Comparison of ENCODE assay signal across 21 cellular contexts in the genomic region with DNA sequence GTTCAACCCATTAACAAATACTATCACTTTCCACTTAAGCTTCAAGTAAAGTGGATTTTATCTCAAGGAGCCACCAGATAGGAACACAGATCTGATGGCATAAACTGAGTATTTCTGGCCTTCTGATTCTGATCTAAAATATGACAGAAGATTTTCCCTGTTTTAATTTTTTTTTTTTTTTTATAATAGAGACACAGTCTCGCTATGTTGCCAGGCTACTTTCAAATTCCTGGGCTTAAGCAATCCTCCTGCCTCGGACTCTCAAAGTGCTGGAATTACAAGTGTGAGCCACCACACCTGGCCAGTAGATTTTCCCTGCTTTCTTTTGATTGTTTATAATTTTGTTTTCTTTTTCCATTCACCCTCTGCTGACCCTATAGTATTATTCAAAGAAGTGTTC. TPM values are rescaled to one million over a fixed set of nuclear protein-coding genes. Genes with fewer than 3 reads are reported as not detected.
DNase-seq lines count a peak whose midpoint lies in the region; ATAC-seq lines count a peak whose summit lies in the region.
"Had no signal": no experiment of that assay in that cellular context is flagged by ENCODE, and none has a peak within 500 bp of the region (broad histone marks: within the 10 kb centered on the region; RNA-seq: fewer than 3 reads in every experiment).

No MANE protein-coding gene starts in this region.

- no peak for DNase-seq in activated T-cell treated with anti-CD3 and anti-CD28 coated beads, Interleukin-2, amount 50 U/mL, for 72 hours
- no peak for DNase-seq in activated T-cell treated with anti-CD3 and anti-CD28 coated beads for 4 hours
- peak; percentile 76 to 88 for DNase-seq in trophoblast cell
- no peak for DNase-seq in T-helper 9 cell
- DNase-seq in DMS114 treated with DMSO at 0.1 percent for 48 hours (lab: John Stamatoyannopoulos, UW; ENCODE audit: unreplicated experiment), result no peak
- DNase-seq: AML-193; Caco-2; Calu3; CD4-positive, alpha-beta T cell; CD8-positive, alpha-beta T cell; DMS153; DMS53; DMS79; DND-41; EL; GDM1 had no signal

- no CpG with 5 or more reads among the region's 2 CpGs for WGBS in trophoblast cell (ENCODE audit: extremely low coverage, insufficient coverage, insufficient read length)

- no peaks in the 10 kb centered on the region for H3K79me2 ChIP-seq in trophoblast cell (ENCODE audit: control insufficient read depth, insufficient read depth, low read length, poor library complexity)

- H3K4me3 Mint-ChIP-seq in activated T-cell treated with anti-CD3 and anti-CD28 coated beads, Interleukin-2, amount 50 U/mL, for 72 hours, result no peak overlapping the region
- H3K4me3 Mint-ChIP-seq: B cell; CD4-positive, alpha-beta T cell; CD8-positive, alpha-beta T cell had no signal

- H3K4me1 Mint-ChIP-seq in activated T-cell treated with anti-CD3 and anti-CD28 coated beads, Interleukin-2, amount 50 U/mL, for 72 hours (ENCODE audit: low read depth), result no peaks in the 10 kb centered on the region
- H3K4me1 Mint-ChIP-seq: B cell had no signal

- H2BK120ac ChIP-seq in trophoblast cell (ENCODE audit: insufficient read depth, low read length, poor library complexity), result no peak overlapping the region

- no peak overlapping the region for H3K23ac ChIP-seq in trophoblast cell (ENCODE audit: low read length)

- no peaks in the 10 kb centered on the region for H3K27me3 ChIP-seq in trophoblast cell (ENCODE audit: insufficient read depth, low read length)
- H3K27me3 ChIP-seq: BLaER1 treated with 17β-estradiol and CSF1 and Interleukin-3, amounts not matched to agents 10 nM and 100 nM had no signal

- H3K27ac Mint-ChIP-seq in activated T-cell treated with anti-CD3 and anti-CD28 coated beads, Interleukin-2, amount 50 U/mL, for 72 hours, result peak overlapping the region; percentile 14
- H3K27ac Mint-ChIP-seq: B cell; CD4-positive, alpha-beta T cell; CD8-positive, alpha-beta T cell had no signal

- no peaks in the 10 kb centered on the region for H3K27me3 Mint-ChIP-seq in activated T-cell treated with anti-CD3 and anti-CD28 coated beads, Interleukin-2, amount 50 U/mL, for 72 hours (ENCODE audit: low read depth)
- H3K27me3 Mint-ChIP-seq: B cell; CD4-positive, alpha-beta T cell had no signal

- H3K4me1 ChIP-seq in trophoblast cell (ENCODE audit: control insufficient read depth in 1 of 2, insufficient read depth in 2 of 2, low read length in 2 of 2), result no peaks in the 10 kb centered on the region

- H2AK5ac ChIP-seq in trophoblast cell (ENCODE audit: low read length), result no peak overlapping the region

- no peaks in the 10 kb centered on the region for H3K9me3 Mint-ChIP-seq in activated T-cell treated with anti-CD3 and anti-CD28 coated beads, Interleukin-2, amount 50 U/mL, for 72 hours
- H3K9me3 Mint-ChIP-seq: CD4-positive, alpha-beta T cell; CD8-positive, alpha-beta T cell had no signal

- H3K9ac ChIP-seq in trophoblast cell (ENCODE audit: low read length), result no peak overlapping the region
- H3K9ac ChIP-seq: BLaER1 treated with 17β-estradiol and CSF1 and Interleukin-3, amounts not matched to agents 10 nM and 100 nM had no signal

- no peaks in the 10 kb centered on the region for H3K79me1 ChIP-seq in trophoblast cell (ENCODE audit: low read length)

- no peak overlapping the region for H3K4ac ChIP-seq in trophoblast cell (ENCODE audit: low read depth, low read length)

- H3K4me3 ChIP-seq in trophoblast cell (ENCODE audit: low read depth, low read length), result no peak overlapping the region
- H3K4me3 ChIP-seq: A549; BLaER1 treated with 17β-estradiol and CSF1 and Interleukin-3, amounts not matched to agents 10 nM and 100 nM; GM12878 had no signal

- no peak overlapping the region for H3K27ac ChIP-seq in trophoblast cell (ENCODE audit: low read depth, low read length)
- H3K27ac ChIP-seq: A549; BLaER1 treated with 17β-estradiol and CSF1 and Interleukin-3, amounts not matched to agents 10 nM and 100 nM; C4-2B had no signal

- H4K8ac ChIP-seq in trophoblast cell (ENCODE audit: low read depth, low read length), result no peak overlapping the region

- no peak overlapping the region for H2AFZ ChIP-seq in trophoblast cell (ENCODE audit: insufficient read depth, low read length, poor library complexity)

- no peak for ATAC-seq in activated T-cell treated with anti-CD3 and anti-CD28 coated beads, Interleukin-2, amount 50 U/mL, for 72 hours (replicated peaks in 1 of 2)
- ATAC-seq: A549; CD8-positive, alpha-beta T cell; GM12878 had no signal

- H3K36me3 Mint-ChIP-seq in activated T-cell treated with anti-CD3 and anti-CD28 coated beads, Interleukin-2, amount 50 U/mL, for 72 hours (ENCODE audit: insufficient read depth in 2 of 2), result peaks cover 0 to 3% of the 10 kb centered on the region in 2 donors

- no peaks in the 10 kb centered on the region for H3K9me3 ChIP-seq in trophoblast cell (ENCODE audit: insufficient read depth, low read depth, low read length)
- H3K9me3 ChIP-seq: A549; BLaER1 treated with 17β-estradiol and CSF1 and Interleukin-3, amounts not matched to agents 10 nM and 100 nM; Caco-2 had no signal

- H2BK12ac ChIP-seq in trophoblast cell (ENCODE audit: low read length), result no peak overlapping the region

- H4K91ac ChIP-seq in trophoblast cell (ENCODE audit: low read depth, low read length), result no peak overlapping the region

- H2BK5ac ChIP-seq in trophoblast cell (ENCODE audit: low read depth, low read length, poor library complexity), result no peak overlapping the region

- no peak overlapping the region for H3K14ac ChIP-seq in trophoblast cell (ENCODE audit: low read length)

- peaks cover 5 to 13% of the 10 kb centered on the region in 2 experiments for H3K36me3 ChIP-seq in trophoblast cell (ENCODE audit: control insufficient read depth in 1 of 2, insufficient read depth in 2 of 2, low read length in 2 of 2)

- no peak overlapping the region for H4K12ac ChIP-seq in trophoblast cell (ENCODE audit: low read depth, low read length)

- H3K4me2 ChIP-seq in trophoblast cell (ENCODE audit: low read length), result no peak overlapping the region
- H3K4me2 ChIP-seq: A549; BLaER1 treated with 17β-estradiol and CSF1 and Interleukin-3, amounts not matched to agents 10 nM and 100 nM had no signal

- no peak overlapping the region for H3K18ac ChIP-seq in trophoblast cell (ENCODE audit: low read length)

RNA-seq across cellular contexts. Expression of a gene that starts 36.6 kb away (rescaled TPM):
- 10 to 100 TPM; 18.6 to 21.5 TPM for total RNA-seq in activated T-cell treated with anti-CD3 and anti-CD28 coated beads, Interleukin-2, amount 50 U/mL, for 72 hours
- polyA plus RNA-seq in trophoblast cell (2013), result 17.7 and 18.2 TPM in 2 replicates

Comparison
In these comparisons a context has a peak if more than half of its experiments do, and no peak if none do; other contexts are left out.
1. DNase-seq: peak in trophoblast cell (2 of 2); none in activated T-cell treated with anti-CD3 and anti-CD28 coated beads, Interleukin-2, amount 50 U/mL, for 72 hours (0 of 2), activated T-cell treated with anti-CD3 and anti-CD28 coated beads for 4 hours (single experiment), T-helper 9 cell (single experiment) and DMS114 treated with DMSO at 0.1 percent for 48 hours (single experiment).